Comparison of ENCODE assay signal across 25 cellular contexts in genomic region chr17:64319531-64319930, GRCh38.
"Had no signal": no experiment of that assay in that cellular context is flagged by ENCODE, and none has a peak within 500 bp of the region (broad histone marks: within the 10 kb centered on the region; RNA-seq: fewer than 3 reads in every experiment).

No MANE protein-coding gene starts in this region.

- H3K36me3 ChIP-seq: cardiac muscle cell, sigmoid colon, thoracic aorta had no signal

- ATAC-seq: activated CD4-positive, alpha-beta T cell treated with anti-CD3 and anti-CD28 coated beads for 36 hours; activated T-cell treated with anti-CD3 and anti-CD28 coated beads, Interleukin-2, amount 50 U/mL, for 4 hours; esophagus mucosa; mucosa of descending colon; stimulated activated naive B cell treated with anti-CD40 and anti-IgM and Interleukin-4, amounts not matched to agents 10 μg/mL and 1 μg/mL and 100 μg/mL, for 72 hours; WTC11 had no signal

- H3K9me3 Mint-ChIP-seq: activated T-cell treated with anti-CD3 and anti-CD28 coated beads, Interleukin-2, amount 50 U/mL, for 4 hours; activated T-helper 2 cell treated with anti-CD3 and anti-CD28 coated beads, Interferon-gamma antibody, Interleukin-2, Interleukin-4, amounts not matched to agents 10 μg/mL and 5 μg/mL and 100 μg/mL, durations not matched to agents 14 hours and 24 hours and 36 hours; neural crest cell; stimulated activated naive B cell treated with anti-CD40 and anti-IgM and Interleukin-4, amounts not matched to agents 10 μg/mL and 1 μg/mL and 100 μg/mL, for 72 hours; WTC11 had no signal

- H3K36me3 Mint-ChIP-seq: WTC11 had no signal

- H3K4me3 Mint-ChIP-seq: activated CD4-positive, alpha-beta T cell treated with anti-CD3 and anti-CD28 coated beads for 36 hours; activated T-cell treated with anti-CD3 and anti-CD28 coated beads, Interleukin-2, amount 50 U/mL, for 4 hours; neural crest cell; stimulated activated naive B cell treated with anti-CD40 and anti-IgM and Interleukin-4, amounts not matched to agents 10 μg/mL and 1 μg/mL and 100 μg/mL, for 72 hours; WTC11 had no signal

- H3K4me1 Mint-ChIP-seq: neural crest cell, WTC11 had no signal

- H3K27ac Mint-ChIP-seq: activated CD4-positive, alpha-beta T cell treated with anti-CD3 and anti-CD28 coated beads for 36 hours; activated T-helper 2 cell treated with anti-CD3 and anti-CD28 coated beads, Interferon-gamma antibody, Interleukin-2, Interleukin-4, amounts not matched to agents 10 μg/mL and 5 μg/mL and 100 μg/mL, durations not matched to agents 14 hours and 24 hours and 36 hours; stimulated activated naive B cell treated with anti-CD40 and anti-IgM and Interleukin-4, amounts not matched to agents 10 μg/mL and 1 μg/mL and 100 μg/mL, for 72 hours; WTC11 had no signal

- H3K9me3 ChIP-seq: mucosa of descending colon, sigmoid colon, thoracic aorta, upper lobe of left lung had no signal

- H3K27me3 ChIP-seq: cardiac muscle cell, upper lobe of left lung had no signal

- H3K27me3 Mint-ChIP-seq: activated CD4-positive, alpha-beta T cell treated with anti-CD3 and anti-CD28 coated beads for 36 hours; stimulated activated naive B cell treated with anti-CD40 and anti-IgM and Interleukin-4, amounts not matched to agents 10 μg/mL and 1 μg/mL and 100 μg/mL, for 72 hours had no signal

- H3K4me3 ChIP-seq: cardiac muscle cell, mucosa of descending colon, sigmoid colon, smooth muscle cell, thoracic aorta, upper lobe of left lung had no signal

- DNase-seq: activated CD4-positive, alpha-beta T cell treated with anti-CD3 and anti-CD28 coated beads for 36 hours; activated CD4-positive, alpha-beta T cell treated with anti-CD3 and anti-CD28 coated beads, Interleukin-2, amount 50 U/mL, for 4 hours; activated CD8-positive, alpha-beta memory T cell treated with anti-CD3 and anti-CD28 coated beads for 24 hours; activated CD8-positive, alpha-beta memory T cell treated with anti-CD3 and anti-CD28 coated beads, Interleukin-2, amount 50 U/mL, for 4 hours; activated naive CD4-positive, alpha-beta T cell treated with Interleukin-2 at 50 U/mL for 16 hours; activated T-cell treated with anti-CD3 and anti-CD28 coated beads, Interleukin-2, amount 50 U/mL, for 4 hours; effector memory CD4-positive, alpha-beta T cell; glutamatergic neuron; hippocampal formation; left ventricle myocardium superior; mesendoderm; mucosa of descending colon; sigmoid colon; stimulated activated CD4-positive, alpha-beta T cell treated with anti-CD3 and anti-CD28 coated beads, Interleukin-15, amount 100 ng/mL, for 24 hours; stimulated activated naive B cell treated with anti-CD40 and anti-IgM and Interleukin-4, amounts not matched to agents 10 μg/mL and 1 μg/mL and 100 μg/mL, for 72 hours; T-helper 9 cell had no signal

- H3K4me2 ChIP-seq: smooth muscle cell had no signal

- H3K27ac ChIP-seq: cardiac muscle cell, thoracic aorta had no signal

- FAIRE-seq: frontal cortex had no signal
